Comparison of ENCODE assay signal across 11 cellular contexts in the genomic region with DNA sequence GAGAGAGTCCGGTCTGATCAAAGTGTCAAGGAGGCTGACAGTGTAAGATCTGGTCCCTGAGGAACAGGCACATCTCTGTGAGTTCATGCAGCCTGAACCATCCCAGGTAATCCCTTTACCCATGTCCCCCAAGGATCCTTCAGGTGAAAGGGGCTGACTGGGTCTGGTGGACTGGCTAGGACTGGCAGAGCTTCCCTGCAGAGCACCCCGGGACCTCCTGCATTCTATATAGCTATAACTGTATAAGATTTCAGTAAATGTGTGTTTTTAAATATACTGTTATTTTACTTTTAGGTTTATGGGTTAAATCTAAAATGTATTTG.
DNase-seq lines count a peak whose midpoint lies in the region; ATAC-seq and TF ChIP-seq lines count a peak whose summit lies in the region.
"Had no signal": no experiment of that assay in that cellular context is flagged by ENCODE, and none has a peak within 500 bp of the region (broad histone marks: within the 10 kb centered on the region; RNA-seq: fewer than 3 reads in every experiment).

No MANE protein-coding gene starts in this region.

- peak; percentile 22 for TF ChIP-seq CTCF in Calu3 (IDR thresholded peaks at IDR 0.05; ENCODE audit: unreplicated experiment)
- peak; percentile 30 to 40 for TF ChIP-seq CTCF in brain (conservative IDR thresholded peaks at IDR 0.05)
- peak in 4 of 11 experiments; percentile 3 to 32 (median 30) for TF ChIP-seq CTCF in spleen (IDR thresholded peaks at IDR 0.05 in 8 of 11, conservative IDR thresholded peaks at IDR 0.05 in 3 of 11)
- TF ChIP-seq CTCF in natural killer cell (IDR thresholded peaks at IDR 0.05) = no peak
- TF ChIP-seq CTCF in left lung (IDR thresholded peaks at IDR 0.05) = no peak
- TF ChIP-seq CTCF in psoas muscle (IDR thresholded peaks at IDR 0.05) = no peak

- DNase-seq in Calu3 (no peak), spleen (no peak), natural killer cell (no peak), left lung (no peak), psoas muscle (no peak)
- no peak for DNase-seq in activated naive CD4-positive, alpha-beta T cell treated with anti-CD3 and anti-CD28 coated beads for 36 hours

- H3K4me1 Mint-ChIP-seq in Calu3 (ENCODE audit: low read depth, unreplicated experiment) (peaks cover 5% of the 10 kb centered on the region), brain (peaks cover 34% of the 10 kb centered on the region), natural killer cell (peaks cover 9 to 15% of the 10 kb centered on the region in 2 donors)
- H3K4me1 Mint-ChIP-seq in activated naive CD4-positive, alpha-beta T cell treated with anti-CD3 and anti-CD28 coated beads for 36 hours (ENCODE audit: low read depth) = peaks cover 4% of the 10 kb centered on the region

- no peaks in the 10 kb centered on the region for H3K9me3 Mint-ChIP-seq in Calu3 (ENCODE audit: low read depth, unreplicated experiment)
- no peaks in the 10 kb centered on the region for H3K9me3 Mint-ChIP-seq in brain
- H3K9me3 Mint-ChIP-seq in natural killer cell = no peaks in the 10 kb centered on the region
- no peaks in the 10 kb centered on the region for H3K9me3 Mint-ChIP-seq in activated naive CD4-positive, alpha-beta T cell treated with anti-CD3 and anti-CD28 coated beads for 36 hours
- H3K9me3 Mint-ChIP-seq: activated CD4-positive, alpha-beta T cell treated with anti-CD3 and anti-CD28 coated beads, Interleukin-2, amount 10 ng/mL, durations not matched to agents 7 days and 5 days had no signal

- H3K36me3 ChIP-seq in spleen (peaks cover 0 to 88% (median 29%) of the 10 kb centered on the region in 6 donors), left lung (peaks cover 0 to 34% of the 10 kb centered on the region in 2 donors), psoas muscle (ENCODE audit: insufficient read depth in 1 of 2, low read depth in 1 of 2) (no peaks in the 10 kb centered on the region)

- no peak for TF ChIP-seq POLR2A in spleen (IDR thresholded peaks at IDR 0.05)

- ATAC-seq in HG02763 (IDR thresholded peaks at IDR 0.05; ENCODE audit: unreplicated experiment) (peak; percentile 24), natural killer cell (no peak), left lung (no peak), psoas muscle (no peak)

- no peak overlapping the region for H3K27ac Mint-ChIP-seq in Calu3 (ENCODE audit: unreplicated experiment)
- H3K27ac Mint-ChIP-seq in brain = peak overlapping the region in 1 of 5 experiments; percentile 73
- H3K27ac Mint-ChIP-seq in natural killer cell = no peak overlapping the region
- no peak overlapping the region for H3K27ac Mint-ChIP-seq in activated naive CD4-positive, alpha-beta T cell treated with anti-CD3 and anti-CD28 coated beads for 36 hours
- H3K27ac Mint-ChIP-seq: activated CD4-positive, alpha-beta T cell treated with anti-CD3 and anti-CD28 coated beads, Interleukin-2, amount 10 ng/mL, durations not matched to agents 7 days and 5 days had no signal

- BruUV-seq in Calu3 (replicated peaks; lab: Mats Ljungman, UMichigan) = no TSS peak

- H3K4me3 ChIP-seq in spleen = no peak overlapping the region
- no peak overlapping the region for H3K4me3 ChIP-seq in left lung
- no peak overlapping the region for H3K4me3 ChIP-seq in psoas muscle
- H3K4me3 ChIP-seq: ascending aorta, SK-N-MC had no signal

- CTCF ChIA-PET in Calu3 (lab: Charles Lee) = interaction anchor here (0.6 to 2.7 kb wide), 5 partner anchors 20 to 777 kb away, joined by 3 to 10 read pairs (median 4); no protein-coding TSS in a partner anchor
- CTCF ChIA-PET in activated naive CD4-positive, alpha-beta T cell treated with anti-CD3 and anti-CD28 coated beads for 36 hours (lab: Charles Lee) = interaction anchor here (0.6 to 4.0 kb wide), 4 partner anchors 20 to 714 kb away, joined by 3 to 25 read pairs (median 4); no protein-coding TSS in a partner anchor

- H3K27me3 Mint-ChIP-seq in Calu3 (ENCODE audit: unreplicated experiment) (peaks cover 33% of the 10 kb centered on the region), brain (peaks cover 5% of the 10 kb centered on the region), natural killer cell (ENCODE audit: low read depth in 2 of 2) (no peaks in the 10 kb centered on the region)
- H3K27me3 Mint-ChIP-seq in activated naive CD4-positive, alpha-beta T cell treated with anti-CD3 and anti-CD28 coated beads for 36 hours (ENCODE audit: low read depth) = no peaks in the 10 kb centered on the region
- H3K27me3 Mint-ChIP-seq: activated CD4-positive, alpha-beta T cell treated with anti-CD3 and anti-CD28 coated beads, Interleukin-2, amount 10 ng/mL, durations not matched to agents 7 days and 5 days had no signal

- no peaks in the 10 kb centered on the region for H3K36me3 Mint-ChIP-seq in Calu3 (ENCODE audit: insufficient read depth, unreplicated experiment)
- H3K36me3 Mint-ChIP-seq in brain = peaks cover 11% of the 10 kb centered on the region
- H3K36me3 Mint-ChIP-seq in natural killer cell = peaks cover 21% of the 10 kb centered on the region
- peaks cover 41% of the 10 kb centered on the region for H3K36me3 Mint-ChIP-seq in activated naive CD4-positive, alpha-beta T cell treated with anti-CD3 and anti-CD28 coated beads for 36 hours (ENCODE audit: low read depth)

- H3K4me3 Mint-ChIP-seq in Calu3 (ENCODE audit: low read depth, unreplicated experiment) (no peak overlapping the region), brain (no peak overlapping the region), natural killer cell (no peak overlapping the region)
- H3K4me3 Mint-ChIP-seq in activated naive CD4-positive, alpha-beta T cell treated with anti-CD3 and anti-CD28 coated beads for 36 hours = no peak overlapping the region
- H3K4me3 Mint-ChIP-seq: activated CD4-positive, alpha-beta T cell treated with anti-CD3 and anti-CD28 coated beads, Interleukin-2, amount 10 ng/mL, durations not matched to agents 7 days and 5 days had no signal

- 62 to 83% (median 66%) methylated on average over 2 of the region's 2 CpGs for WGBS in spleen, 5 donors
- WGBS in psoas muscle, 3 donors = 34 to 50% (median 42%) methylated on average over 2 of the region's 2 CpGs

- H3K27me3 ChIP-seq in spleen (replicated peaks in 1 of 7) = no peaks in the 10 kb centered on the region
- no peaks in the 10 kb centered on the region for H3K27me3 ChIP-seq in left lung
- no peaks in the 10 kb centered on the region for H3K27me3 ChIP-seq in psoas muscle (ENCODE audit: insufficient read depth in 3 of 3, low read length in 2 of 3)
- H3K27me3 ChIP-seq: ascending aorta had no signal

- H3K27ac ChIP-seq in spleen (peak overlapping the region in 5 of 8 donors; percentile 53 to 71 (median 69)), left lung (no peak overlapping the region), psoas muscle (no peak overlapping the region)
- H3K27ac ChIP-seq: SK-N-MC had no signal

- H3K9me3 ChIP-seq in spleen (no peaks in the 10 kb centered on the region), left lung (no peaks in the 10 kb centered on the region), psoas muscle (no peaks in the 10 kb centered on the region)
- H3K9me3 ChIP-seq: ascending aorta had no signal

- H3K4me1 ChIP-seq in spleen = peaks cover 11 to 56% (median 30%) of the 10 kb centered on the region in 6 donors
- peaks cover 0 to 12% of the 10 kb centered on the region in 2 donors for H3K4me1 ChIP-seq in left lung
- H3K4me1 ChIP-seq in psoas muscle = peaks cover 9% of the 10 kb centered on the region

- intact Hi-C loops in Calu3 (cut with micrococcal nuclease; ENCODE audit: unreplicated experiment) (loop anchor here (1.0 kb wide), 3 partner anchors 715 to 890 kb away; no protein-coding TSS in a partner anchor), spleen (cut with DNase I; ENCODE audit: low total_unique reads) (no loop called here), natural killer cell (cut with micrococcal nuclease) (no loop called here), left lung (cut with DNase I) (loop anchor here in 1 of 2 donors (10.0 kb wide), 1 partner anchor 633 kb away; no protein-coding TSS in a partner anchor), psoas muscle (cut with DNase I) (loop anchor here (5.0 to 10.0 kb wide), 2 partner anchors 303 to 715 kb away; no protein-coding TSS in a partner anchor)
- intact Hi-C loops in activated naive CD4-positive, alpha-beta T cell treated with anti-CD3 and anti-CD28 coated beads for 36 hours (cut with micrococcal nuclease) = loop anchor here (1.0 kb wide), 2 partner anchors 215 to 715 kb away; no protein-coding TSS in a partner anchor

Comparison
In these comparisons a context has a peak if more than half of its experiments do, and no peak if none do; other contexts are left out.
1. CTCF ChIP-seq: peak in Calu3 (single experiment) and brain (2 of 2); none in natural killer cell (single experiment), left lung (0 of 2) and psoas muscle (single experiment).
2. H3K27ac ChIP-seq: peak in spleen (5 of 8); none in left lung (0 of 2) and psoas muscle (single experiment).
3. intact Hi-C loops: an anchor here in Calu3 (1.0 kb wide), activated naive CD4-positive, alpha-beta T cell treated with anti-CD3 and anti-CD28 coated beads for 36 hours (1.0 kb wide) and psoas muscle (5.0 to 10.0 kb wide); none called in spleen and natural killer cell.